In the genomic region with DNA sequence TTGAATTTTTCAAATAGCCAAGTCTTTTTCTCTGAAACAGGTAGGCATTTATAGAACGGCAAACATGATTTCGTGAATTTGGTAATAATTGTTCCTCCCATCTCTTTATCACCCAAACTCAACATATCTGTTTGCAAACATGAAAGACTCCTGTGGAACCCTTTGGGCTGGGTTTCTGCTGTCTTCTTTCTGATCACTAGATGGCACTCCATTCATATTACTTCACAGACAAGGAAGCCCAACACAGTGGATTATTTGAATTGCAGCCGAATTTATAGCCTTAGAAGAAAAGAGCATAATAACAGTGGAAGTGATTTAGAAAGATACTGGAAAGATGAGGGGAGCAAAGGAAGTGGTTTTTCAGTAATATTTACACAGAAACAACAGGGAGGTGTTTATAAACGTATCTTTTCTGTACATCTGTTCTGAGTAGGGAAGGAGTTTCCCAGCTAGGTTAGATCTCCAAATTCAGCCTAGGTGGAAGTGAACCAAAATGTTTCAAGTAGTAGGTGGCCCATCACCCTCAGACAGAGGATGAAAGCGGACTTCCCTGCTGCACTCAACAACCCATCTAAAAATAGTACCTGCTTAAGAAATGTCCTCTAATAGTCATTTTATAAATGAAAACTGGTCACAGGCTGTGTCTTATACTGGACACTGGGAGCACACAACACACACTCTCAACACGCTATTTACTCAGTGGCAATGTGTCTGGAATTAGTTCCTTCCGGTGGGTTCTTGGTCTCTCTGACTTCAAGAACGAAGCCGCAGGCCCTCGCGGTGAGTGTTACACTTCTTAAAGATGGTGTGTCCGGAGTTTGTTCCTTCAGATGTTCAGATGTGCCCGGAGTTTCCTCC, we compare ENCODE assay signal across 8 cellular contexts.
DNase-seq lines count a peak whose midpoint lies in the region; ATAC-seq, FAIRE-seq and TF ChIP-seq lines count a peak whose summit lies in the region.

No MANE protein-coding gene starts in this region.

- 56% methylated on average over 13 of the region's 13 CpGs for WGBS in GM12878 (ENCODE audit: insufficient coverage, insufficient replicate concordance, low lambda C conversion rate, missing lambda C conversion rate)
- 61% methylated on average over 13 of the region's 13 CpGs for WGBS in suprapubic skin

- H2AFZ ChIP-seq in GM12878 (ENCODE audit: control insufficient read depth, low read depth, low read length): no peak overlapping the region

- no peak for TF ChIP-seq POLR2A in GM12878 (IDR thresholded peaks at IDR 0.05; ENCODE audit: low read depth, low read length)
- no peak for TF ChIP-seq POLR2A in suprapubic skin (IDR thresholded peaks at IDR 0.05)

- H3K4me3 ChIP-seq in GM12878 (no peak overlapping the region), suprapubic skin (no peak overlapping the region)

- TF ChIP-seq EP300 in GM12878 (IDR thresholded peaks at IDR 0.05; ENCODE audit: borderline replicate concordance in 1 of 2, control insufficient read depth in 1 of 2, low read depth in 2 of 2, low read length in 2 of 2): no peak
- no peak for TF ChIP-seq EP300 in suprapubic skin (IDR thresholded peaks at IDR 0.05)

- H3K27ac ChIP-seq in GM12878 (ENCODE audit: control insufficient read depth, insufficient read depth): no peak overlapping the region
- no peak overlapping the region for H3K27ac ChIP-seq in suprapubic skin

- no peaks in the 10 kb centered on the region for H3K79me2 ChIP-seq in GM12878 (ENCODE audit: control insufficient read depth, insufficient read depth, low read length)

- no TSS peak for BruUV-seq in GM12878 (replicated peaks; lab: Mats Ljungman, UMichigan)

- SMC1A ChIA-PET in GM12878 (lab: Charles Lee; ENCODE audit: uncharacterized antibody, unreplicated experiment): interaction anchor here (0.6 to 2.9 kb wide), 10 partner anchors 13 to 802 kb away, joined by 3 to 13 read pairs (median 3); no protein-coding TSS in a partner anchor

- DNase-seq in COLO668 (lab: John Stamatoyannopoulos, UW; ENCODE audit: unreplicated experiment): peak; percentile 28
- DNase-seq in HS-5 (ENCODE audit: low read depth): peak; percentile 29
- DNase-seq in NCI-H82 treated with DMSO at 0.1 percent for 48 hours (lab: John Stamatoyannopoulos, UW; ENCODE audit: unreplicated experiment): peak; percentile 81
- DNase-seq in GM12878 (ENCODE audit: low read depth, low spot score): no peak
- peak; percentile 38 for DNase-seq in iPS DF 4.7 (ENCODE audit: extremely low read depth, low spot score)
- no peak for DNase-seq in suprapubic skin (ENCODE audit: low spot score in 2 of 2)
- DNase-seq in OCI-M2 (lab: John Stamatoyannopoulos, UW; ENCODE audit: unreplicated experiment): no peak

- H3K36me3 ChIP-seq in GM12878 (ENCODE audit: control insufficient read depth in 2 of 2, insufficient read depth in 2 of 2, low read length in 1 of 2) (no peaks in the 10 kb centered on the region), suprapubic skin (no peaks in the 10 kb centered on the region)

- RAD21 ChIA-PET in GM12878 (lab: Charles Lee; ENCODE audit: unreplicated experiment): interaction anchor here (0.6 to 1.6 kb wide), 5 partner anchors 8 to 716 kb away, joined by 3 to 9 read pairs (median 3); no protein-coding TSS in a partner anchor

- H3K27me3 ChIP-seq in GM12878 (replicated peaks in 1 of 2; ENCODE audit: control insufficient read depth in 2 of 2, insufficient read depth in 2 of 2, low read length in 1 of 2): no peaks in the 10 kb centered on the region; a peak in 1 of 4 replicates
- H3K27me3 ChIP-seq in suprapubic skin: peaks cover 8% of the 10 kb centered on the region

- ATAC-seq in GM18909 (IDR thresholded peaks at IDR 0.05; ENCODE audit: poor library complexity, unreplicated experiment): peak; percentile 77
- peak; percentile 96 for ATAC-seq in GM12878

- H3K4me1 ChIP-seq in GM12878 (ENCODE audit: control insufficient read depth, insufficient read depth, low read length) (no peaks in the 10 kb centered on the region), suprapubic skin (no peaks in the 10 kb centered on the region)

- intact Hi-C loops in GM12878 (cut with micrococcal nuclease; ENCODE audit: unreplicated experiment): loop anchor here (1.0 kb wide), 2 partner anchors 396 to 671 kb away; no protein-coding TSS in a partner anchor

- H3K4me2 ChIP-seq in GM12878 (ENCODE audit: control insufficient read depth, insufficient read depth): no peak overlapping the region

- POLR2A ChIA-PET in GM12878 (lab: Charles Lee): no interaction called here

- H3K9me3 ChIP-seq in GM12878 (replicated peaks; ENCODE audit: control insufficient read depth, insufficient read depth, low read length) (no peaks in the 10 kb centered on the region), suprapubic skin (no peaks in the 10 kb centered on the region)

- TF ChIP-seq RAD21 in GM12878 (IDR thresholded peaks at IDR 0.05; ENCODE audit: insufficient read depth, low read depth, low read length): peak; percentile 98

- no peak overlapping the region for H3K9ac ChIP-seq in GM12878 (ENCODE audit: control insufficient read depth, insufficient read depth, low read length)

- in situ Hi-C loops in GM12878 (cut with MboI): loop anchor here (5.0 kb wide), 1 partner anchor 672 kb away; no protein-coding TSS in a partner anchor

- TF ChIP-seq CTCF in GM12878 (IDR thresholded peaks at IDR 0.05 in 2 of 3, conservative IDR thresholded peaks at IDR 0.05 in 1 of 3; ENCODE audit: control insufficient read depth in 2 of 3, extremely low read depth in 1 of 3, insufficient read depth in 1 of 3, low read depth in 3 of 3, low read length in 3 of 3) (peak; percentile 76 to 89 (median 77)), suprapubic skin (IDR thresholded peaks at IDR 0.05) (peak; percentile 44 to 60)

- no peaks in the 10 kb centered on the region for H4K20me1 ChIP-seq in GM12878 (ENCODE audit: control insufficient read depth, insufficient read depth)

- peak; percentile 69 for FAIRE-seq in GM12878 (lab: Jason Lieb, UNC)

- CTCF ChIA-PET in GM12878 (lab: Yijun Ruan, JAX): interaction anchor here (0.8 to 2.5 kb wide), 12 partner anchors 10 to 712 kb away, joined by 3 to 18 read pairs (median 4); no protein-coding TSS in a partner anchor

TF ChIP-seq in GM12878, 131 proteins besides CTCF, POLR2A, EP300 and RAD21:
- TF ChIP-seq ZNF24 (IDR thresholded peaks at IDR 0.05) (0 out of 2 replicates have a peak, but pooled peaks have one; percentile 11), ZSCAN29 (IDR thresholded peaks at IDR 0.05) (0 out of 2 replicates have a peak, but pooled peaks have one; percentile 49), SMC3 (IDR thresholded peaks at IDR 0.05; ENCODE audit: borderline replicate concordance, low read length) (peak; percentile 89)
- TF ChIP-seq, protein P1, sequence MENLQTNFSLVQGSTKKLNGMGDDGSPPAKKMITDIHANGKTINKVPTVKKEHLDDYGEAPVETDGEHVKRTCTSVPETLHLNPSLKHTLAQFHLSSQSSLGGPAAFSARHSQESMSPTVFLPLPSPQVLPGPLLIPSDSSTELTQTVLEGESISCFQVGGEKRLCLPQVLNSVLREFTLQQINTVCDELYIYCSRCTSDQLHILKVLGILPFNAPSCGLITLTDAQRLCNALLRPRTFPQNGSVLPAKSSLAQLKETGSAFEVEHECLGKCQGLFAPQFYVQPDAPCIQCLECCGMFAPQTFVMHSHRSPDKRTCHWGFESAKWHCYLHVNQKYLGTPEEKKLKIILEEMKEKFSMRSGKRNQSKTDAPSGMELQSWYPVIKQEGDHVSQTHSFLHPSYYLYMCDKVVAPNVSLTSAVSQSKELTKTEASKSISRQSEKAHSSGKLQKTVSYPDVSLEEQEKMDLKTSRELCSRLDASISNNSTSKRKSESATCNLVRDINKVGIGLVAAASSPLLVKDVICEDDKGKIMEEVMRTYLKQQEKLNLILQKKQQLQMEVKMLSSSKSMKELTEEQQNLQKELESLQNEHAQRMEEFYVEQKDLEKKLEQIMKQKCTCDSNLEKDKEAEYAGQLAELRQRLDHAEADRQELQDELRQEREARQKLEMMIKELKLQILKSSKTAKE (IDR thresholded peaks at IDR 0.05; ENCODE audit: low read depth, poor library complexity, severe bottlenecking): no peak

Comparison
In these comparisons a context has a peak if more than half of its experiments do, and no peak if none do; other contexts are left out.
1. DNase-seq: peak in COLO668 (single experiment), HS-5 (single experiment), NCI-H82 treated with DMSO at 0.1 percent for 48 hours (single experiment) and iPS DF 4.7 (single experiment); none in GM12878 (single experiment), suprapubic skin (0 of 2) and OCI-M2 (single experiment).